In the genomic region with DNA sequence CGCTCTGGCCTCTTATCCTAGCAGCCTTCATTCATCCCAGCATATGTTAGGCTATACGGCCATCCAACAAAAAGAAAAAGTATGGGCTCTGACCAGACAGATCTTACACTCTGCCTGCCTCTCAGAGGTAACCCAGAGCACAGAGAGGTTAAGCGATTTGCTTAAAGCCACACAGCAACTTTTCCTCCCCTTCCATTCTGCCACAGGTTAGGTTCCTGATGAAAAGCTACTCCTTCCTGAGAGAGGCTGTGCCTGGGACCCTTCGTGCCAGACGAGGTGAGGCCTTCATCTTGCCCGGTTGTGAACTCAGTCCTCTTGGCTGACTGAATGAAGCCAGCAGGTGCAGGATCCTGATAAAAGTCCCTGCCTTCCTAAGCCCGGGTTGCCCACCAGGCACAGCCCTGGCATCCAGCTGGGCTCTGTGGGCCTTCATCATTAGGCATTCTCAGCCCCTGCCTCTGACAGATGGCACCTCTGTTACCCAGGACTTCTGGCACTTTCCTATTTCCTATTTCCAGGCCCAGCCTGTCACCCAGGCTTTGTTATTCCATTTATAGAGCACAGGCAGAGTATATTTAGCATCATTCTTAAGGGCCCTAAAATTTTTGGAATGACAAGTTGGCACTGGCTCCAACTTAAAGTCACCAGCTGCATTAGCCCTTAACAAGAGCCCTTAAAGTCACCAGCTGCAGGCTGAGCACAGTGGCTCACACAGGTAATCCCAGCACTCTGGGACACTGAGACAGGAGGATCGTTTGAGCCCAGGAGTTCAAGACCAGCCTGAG, we compare ENCODE assay signal across 22 cellular contexts. TPM values are rescaled to one million over a fixed set of nuclear protein-coding genes. Genes with fewer than 3 reads are reported as not detected.
A peak's percentile ranks its signal among the peaks of the same experiment; 100 is the strongest.
DNase-seq lines count a peak whose midpoint lies in the region; ATAC-seq, FAIRE-seq and TF ChIP-seq lines count a peak whose summit lies in the region.
"Had no signal": no experiment of that assay in that cellular context is flagged by ENCODE, and none has a peak within 500 bp of the region (broad histone marks: within the 10 kb centered on the region; RNA-seq: fewer than 3 reads in every experiment).

No MANE protein-coding gene starts in this region.

- POLR2A ChIA-PET in H1 (lab: Charles Lee; ENCODE audit: partially characterized antibody) (interaction anchor here (0.6 to 1.1 kb wide), 4 partner anchors 17 to 65 kb away, joined by 3 read pairs; partner anchors contain the start of genes CSAD and ZNF740), Caco-2 (lab: Charles Lee) (no interaction called here)

- no peaks in the 10 kb centered on the region for H4K20me1 ChIP-seq in H1 (replicated peaks in 1 of 2; ENCODE audit: control insufficient read depth in 1 of 2, insufficient read depth in 2 of 2, low read length in 2 of 2)

- H2BK20ac ChIP-seq in H1 (ENCODE audit: low read length), result no peak overlapping the region

- H3K4me3 Mint-ChIP-seq in nephron (peak overlapping the region in 1 of 3 experiments; percentile 35), Caco-2 (ENCODE audit: unreplicated experiment) (no peak overlapping the region)
- H3K4me3 Mint-ChIP-seq: activated CD4-positive, alpha-beta memory T cell treated with anti-CD3 and anti-CD28 coated beads for 36 hours; brain; T-helper 1 cell treated with Interleukin-12 subunit alpha and Interleukin-12 subunit beta and Interleukin-4 antibody, amounts not matched to agents 30 μg/mL and 1 μg/mL, for 36 hours had no signal

- H3K27me3 Mint-ChIP-seq in nephron (ENCODE audit: low read depth) (peaks cover 13% of the 10 kb centered on the region), Caco-2 (ENCODE audit: insufficient read depth, unreplicated experiment) (no peaks in the 10 kb centered on the region)
- H3K27me3 Mint-ChIP-seq: activated CD4-positive, alpha-beta memory T cell treated with anti-CD3 and anti-CD28 coated beads for 36 hours had no signal

- H3K36me3 Mint-ChIP-seq in nephron (ENCODE audit: low read depth) (no peaks in the 10 kb centered on the region), Caco-2 (ENCODE audit: insufficient read depth, unreplicated experiment) (peaks cover 6% of the 10 kb centered on the region)
- H3K36me3 Mint-ChIP-seq: activated CD4-positive, alpha-beta memory T cell treated with anti-CD3 and anti-CD28 coated beads for 36 hours; activated naive CD4-positive, alpha-beta T cell treated with anti-CD3 and anti-CD28 coated beads, Interleukin-2, amount 50 U/mL, for 72 hours; brain had no signal

- TF ChIP-seq RAD21 in H1 (IDR thresholded peaks at IDR 0.05 in 1 of 2, conservative IDR thresholded peaks at IDR 0.05 in 1 of 2; ENCODE audit: low read depth in 2 of 2, low read length in 2 of 2), result no peak

- H3K4me1 Mint-ChIP-seq in nephron (peaks cover 11% of the 10 kb centered on the region), Caco-2 (ENCODE audit: low read depth, unreplicated experiment) (peaks cover 6% of the 10 kb centered on the region)

- no peak for FAIRE-seq in H1 (lab: Jason Lieb, UNC)
- FAIRE-seq: frontal cortex, GM12892 had no signal

- H3K4me2 ChIP-seq in H1 (ENCODE audit: insufficient read depth in 1 of 2, low read depth in 2 of 2, low read length in 2 of 2), result no peak overlapping the region

- no peak overlapping the region for H4K5ac ChIP-seq in H1 (ENCODE audit: insufficient read length, low read depth, low read length)

- peak overlapping the region; percentile 55 to 56 (median 56) for H3K27ac Mint-ChIP-seq in nephron
- H3K27ac Mint-ChIP-seq in Caco-2 (ENCODE audit: unreplicated experiment), result no peak overlapping the region
- H3K27ac Mint-ChIP-seq: activated CD4-positive, alpha-beta memory T cell treated with anti-CD3 and anti-CD28 coated beads for 36 hours; activated naive CD4-positive, alpha-beta T cell treated with anti-CD3 and anti-CD28 coated beads, Interleukin-2, amount 50 U/mL, for 72 hours; T-helper 1 cell treated with Interleukin-12 subunit alpha and Interleukin-12 subunit beta and Interleukin-4 antibody, amounts not matched to agents 30 μg/mL and 1 μg/mL, for 36 hours had no signal

- H2BK15ac ChIP-seq in H1 (ENCODE audit: low read length), result no peak overlapping the region

- no peak overlapping the region for H2AK5ac ChIP-seq in H1 (ENCODE audit: low read depth, low read length)

- CTCF ChIA-PET in H1 (lab: Charles Lee; ENCODE audit: partially characterized antibody) (interaction anchor here (0.6 to 4.8 kb wide), 11 partner anchors 13 to 1276 kb away, joined by 3 to 20 read pairs (median 3); partner anchors contain the start of genes IGFBP6 and SOAT2), Caco-2 (lab: Charles Lee) (interaction anchor here (0.6 kb wide), 1 partner anchor 13 kb away, joined by 3 read pairs; no protein-coding TSS in a partner anchor)

- H2BK120ac ChIP-seq in H1 (replicated peaks; ENCODE audit: low read depth, low read length), result no peak overlapping the region

- no peak overlapping the region for H4K8ac ChIP-seq in H1 (ENCODE audit: extremely low read depth, insufficient read depth, low read length)

- H3K4ac ChIP-seq in H1 (replicated peaks; ENCODE audit: insufficient read length, low read depth, low read length), result no peak overlapping the region

- no peaks in the 10 kb centered on the region for H3K79me1 ChIP-seq in H1 (ENCODE audit: low read depth, low read length)

- no peak overlapping the region for H3K18ac ChIP-seq in H1 (ENCODE audit: extremely low read depth, low read length)

- no peak overlapping the region for H3K56ac ChIP-seq in H1 (replicated peaks; ENCODE audit: insufficient read length, low read depth, low read length)

- no peaks in the 10 kb centered on the region for H3K9me3 ChIP-seq in H1 (ENCODE audit: insufficient read depth in 2 of 2, low read depth in 1 of 2, low read length in 1 of 2)
- no peaks in the 10 kb centered on the region for H3K9me3 ChIP-seq in Caco-2
- H3K9me3 ChIP-seq: left lung had no signal

- no peak overlapping the region for H3K27ac ChIP-seq in H1 (ENCODE audit: low read depth, low read length)
- H3K27ac ChIP-seq: left lung, skin epidermis, VCaP had no signal

- no peak overlapping the region for H2BK5ac ChIP-seq in H1 (ENCODE audit: low read depth, low read length)

- H3K23me2 ChIP-seq in H1 (ENCODE audit: low read depth, low read length), result 0 out of 2 replicates have a peak, but pooled peaks cover 3% of the 10 kb centered on the region

- no peak for TF ChIP-seq POLR2A in H1 (IDR thresholded peaks at IDR 0.05; ENCODE audit: control extremely low read depth in 1 of 2, low read depth in 2 of 2, low read length in 2 of 2)

- no peak for ATAC-seq in GM21825 (IDR thresholded peaks at IDR 0.05; ENCODE audit: unreplicated experiment)
- ATAC-seq in HG03460 (IDR thresholded peaks at IDR 0.05; ENCODE audit: unreplicated experiment), result no peak
- ATAC-seq: activated naive CD4-positive, alpha-beta T cell treated with anti-CD3 and anti-CD28 coated beads, Interleukin-2, amount 50 U/mL, for 72 hours; left lung had no signal

- no peak for TF ChIP-seq EP300 in H1 (IDR thresholded peaks at IDR 0.05; ENCODE audit: borderline replicate concordance in 1 of 2, low read depth in 2 of 2, low read length in 2 of 2)

- no peak overlapping the region for H3K14ac ChIP-seq in H1 (ENCODE audit: insufficient read length)

- H3K4me3 ChIP-seq in H7 (ENCODE audit: insufficient read depth, low read depth, low read length), result no peak overlapping the region
- H3K4me3 ChIP-seq in H1 (ENCODE audit: extremely low read depth in 1 of 4, insufficient read depth in 2 of 4, low read depth in 3 of 4, low read length in 4 of 4), result no peak overlapping the region
- no peak overlapping the region for H3K4me3 ChIP-seq in Caco-2 (ENCODE audit: low read depth, low read length)
- H3K4me3 ChIP-seq: left lung, skin epidermis had no signal

- H3K9me3 Mint-ChIP-seq in nephron (no peaks in the 10 kb centered on the region), Caco-2 (ENCODE audit: unreplicated experiment) (no peaks in the 10 kb centered on the region)
- H3K9me3 Mint-ChIP-seq: activated CD4-positive, alpha-beta memory T cell treated with anti-CD3 and anti-CD28 coated beads for 36 hours; activated naive CD4-positive, alpha-beta T cell treated with anti-CD3 and anti-CD28 coated beads, Interleukin-2, amount 50 U/mL, for 72 hours; brain; T-helper 1 cell treated with Interleukin-12 subunit alpha and Interleukin-12 subunit beta and Interleukin-4 antibody, amounts not matched to agents 30 μg/mL and 1 μg/mL, for 36 hours had no signal

- peaks cover 2% of the 10 kb centered on the region for H3K27me3 ChIP-seq in H7 (ENCODE audit: control insufficient read depth, insufficient read depth, low read length)
- no peaks in the 10 kb centered on the region for H3K27me3 ChIP-seq in H1 (replicated peaks in 1 of 4; ENCODE audit: control insufficient read depth in 3 of 4, extremely low read depth in 1 of 4, insufficient read depth in 3 of 4, low read length in 3 of 4)
- no peaks in the 10 kb centered on the region for H3K27me3 ChIP-seq in Caco-2 (replicated peaks; ENCODE audit: control insufficient read depth, insufficient read depth, low read length)
- H3K27me3 ChIP-seq: left lung had no signal

- H3K4me1 ChIP-seq in H1 (replicated peaks in 1 of 4; ENCODE audit: control insufficient read depth in 3 of 4, insufficient read depth in 4 of 4, low read length in 3 of 4) (peaks cover 0 to 3% (median 2%) of the 10 kb centered on the region in 4 experiments; a peak in 3 of 7 replicates), Caco-2 (peaks cover 21% of the 10 kb centered on the region)
- H3K4me1 ChIP-seq: left lung had no signal

- no peak for TF ChIP-seq CTCF in H1 (IDR thresholded peaks at IDR 0.05; ENCODE audit: control extremely low read depth in 1 of 3, insufficient read depth in 1 of 3, low read depth in 1 of 3, low read length in 3 of 3)
- no peak for TF ChIP-seq CTCF in nephron (IDR thresholded peaks at IDR 0.05; ENCODE audit: unreplicated experiment in 3 of 3)
- TF ChIP-seq CTCF in Caco-2 (IDR thresholded peaks at IDR 0.05; ENCODE audit: insufficient read depth in 1 of 2, low read depth in 1 of 2, low read length in 1 of 2, severe bottlenecking in 1 of 2, unreplicated experiment in 1 of 2), result no peak

- H3K36me3 ChIP-seq in H7 (replicated peaks; ENCODE audit: control insufficient read depth, insufficient read depth, low read length), result no peaks in the 10 kb centered on the region
- no peaks in the 10 kb centered on the region for H3K36me3 ChIP-seq in H1 (ENCODE audit: control insufficient read depth in 2 of 4, insufficient read depth in 4 of 4, low read length in 3 of 4)
- H3K36me3 ChIP-seq in Caco-2 (ENCODE audit: control insufficient read depth, insufficient read depth, low read length), result no peaks in the 10 kb centered on the region
- H3K36me3 ChIP-seq: left lung had no signal

- intact Hi-C loops in Caco-2 (cut with micrococcal nuclease; ENCODE audit: unreplicated experiment), result no loop called here

- BruUV-seq in Caco-2 (replicated peaks; lab: Mats Ljungman, UMichigan), result no TSS peak

- no peaks in the 10 kb centered on the region for H3K79me2 ChIP-seq in H1 (ENCODE audit: control insufficient read depth in 1 of 2, insufficient read depth in 2 of 2, low read length in 2 of 2)

- H4K91ac ChIP-seq in H1 (replicated peaks; ENCODE audit: insufficient read length, low read length), result no peak overlapping the region

- H2BK12ac ChIP-seq in H1 (ENCODE audit: low read depth, low read length), result no peak overlapping the region

- H3K23ac ChIP-seq in H1 (ENCODE audit: insufficient read length), result no peak overlapping the region

- no peak overlapping the region for H2AFZ ChIP-seq in H1 (ENCODE audit: low read length)

- DNase-seq in DMS79 treated with DMSO at 0.1 percent for 48 hours (lab: John Stamatoyannopoulos, UW) (peak; percentile 44), H7 (peak; percentile 13), H1 (ENCODE audit: low read depth in 1 of 2, low spot score in 2 of 2) (no peak), NK-92 (lab: John Stamatoyannopoulos, UW; ENCODE audit: unreplicated experiment) (no peak), Caco-2 (no peak)
- DNase-seq: activated CD4-positive, alpha-beta memory T cell treated with anti-CD3 and anti-CD28 coated beads for 36 hours; SHP77; stimulated activated CD4-positive, alpha-beta T cell treated with anti-CD3 and anti-CD28 coated beads, Interleukin-4, amount 100 ng/mL, for 1 hour had no signal

- no peak overlapping the region for H3K9ac ChIP-seq in H1 (replicated peaks in 1 of 4; ENCODE audit: extremely low read depth in 1 of 4, low read depth in 3 of 4, low read length in 3 of 4)

- WGBS in H1 (ENCODE audit: extremely low coverage in 1 of 2, insufficient coverage in 1 of 2, insufficient read length in 1 of 2, insufficient replicate concordance in 2 of 2, low coverage in 1 of 2, low lambda C conversion rate in 2 of 2, missing lambda C conversion rate in 1 of 2), 2 experiments, result 92% methylated on average over 8 of the region's 8 CpGs; no CpG with 5 or more reads in 1 of the 2 experiments

RNA-seq across cellular contexts. Expression of gene SOAT2, which starts 12.8 kb away (rescaled TPM):
- total RNA-seq in H7 (2014; rRNA removed; shearing (Covaris generic)), result not detected in 2 replicates
- total RNA-seq in H1 (2021; fragmentation: NEBNext Ultra II Directional; extraction: Animal tissue kit (Norgen Biotek cat#: 25700)), result not detected in 2 replicates
- 0.08 and 0.13 TPM in 2 replicates for polyA plus RNA-seq in H1 (2011; rRNA removed)
- polyA plus RNA-seq in H1 (2011; cell fraction: cytosol; rRNA removed), result 0.12 TPM
- 0.21 TPM for polyA plus RNA-seq in H1 (2011; cell fraction: nucleus; rRNA removed)
- not detected in 4 replicates for polyA plus RNA-seq in H1 (2012, experiment 1 of 2)
- polyA plus RNA-seq in H1 (2012, experiment 2 of 2), result not detected
- polyA plus RNA-seq in H1 (2013, experiment 1 of 2), result 0.04 TPM
- not detected for polyA plus RNA-seq in H1 (2013, experiment 2 of 2)
- not detected in 2 replicates for polyA minus RNA-seq in H1 (2011; rRNA and poly(A)+ RNA removed)
- not detected for polyA minus RNA-seq in H1 (2011; cell fraction: cytosol; rRNA and poly(A)+ RNA removed)
- polyA minus RNA-seq in H1 (2011; cell fraction: nucleus; rRNA and poly(A)+ RNA removed), result not detected
- 6.5 and 9.7 TPM in 2 replicates for total RNA-seq in Caco-2 (2022)
- total RNA-seq: epithelial cell of proximal tubule, left lung, NCI-H460, osteocyte had no signal

RNA-seq across cellular contexts. Expression of gene IGFBP6, which starts 18.6 kb away (rescaled TPM):
- total RNA-seq in H7 (2014; rRNA removed; shearing (Covaris generic)), result 10.8 and 17.5 TPM in 2 replicates
- total RNA-seq in H1 (2021; fragmentation: NEBNext Ultra II Directional; extraction: Animal tissue kit (Norgen Biotek cat#: 25700)), result 13.7 and 16.4 TPM in 2 replicates
- 14.7 and 25.3 TPM in 2 replicates for polyA plus RNA-seq in H1 (2011; rRNA removed)
- polyA plus RNA-seq in H1 (2011; cell fraction: cytosol; rRNA removed), result 15.4 TPM
- polyA plus RNA-seq in H1 (2011; cell fraction: nucleus; rRNA removed), result 13.2 TPM
- polyA plus RNA-seq in H1 (2012, experiment 1 of 2), result 5.3 to 13.0 TPM (median 10.2 TPM) in 4 replicates
- 22.3 TPM for polyA plus RNA-seq in H1 (2012, experiment 2 of 2)
- 8.4 TPM for polyA plus RNA-seq in H1 (2013, experiment 1 of 2)
- polyA plus RNA-seq in H1 (2013, experiment 2 of 2), result 10.8 TPM
- polyA minus RNA-seq in H1 (2011; rRNA and poly(A)+ RNA removed), result 2.6 and 3.5 TPM in 2 replicates
- polyA minus RNA-seq in H1 (2011; cell fraction: cytosol; rRNA and poly(A)+ RNA removed), result 2.9 TPM
- 2.4 TPM for polyA minus RNA-seq in H1 (2011; cell fraction: nucleus; rRNA and poly(A)+ RNA removed)
- 34.7 and 43.3 TPM in 2 replicates for total RNA-seq in Caco-2 (2022)

RNA-seq across cellular contexts. Expression of gene SPRYD3, which starts 36.9 kb away (rescaled TPM):
- total RNA-seq in H7 (2014; rRNA removed; shearing (Covaris generic)), result 8.3 and 8.7 TPM in 2 replicates
- total RNA-seq in H1 (2021; fragmentation: NEBNext Ultra II Directional; extraction: Animal tissue kit (Norgen Biotek cat#: 25700)), result 6.6 and 6.8 TPM in 2 replicates
- polyA plus RNA-seq in H1 (2011; rRNA removed), result 8.0 and 10.4 TPM in 2 replicates
- 7.4 TPM for polyA plus RNA-seq in H1 (2011; cell fraction: cytosol; rRNA removed)
- polyA plus RNA-seq in H1 (2011; cell fraction: nucleus; rRNA removed), result 10.8 TPM
- polyA plus RNA-seq in H1 (2012, experiment 1 of 2), result 4.9 to 8.7 TPM (median 6.7 TPM) in 4 replicates
- polyA plus RNA-seq in H1 (2012, experiment 2 of 2), result 6.0 TPM
- 3.4 TPM for polyA plus RNA-seq in H1 (2013, experiment 1 of 2)
- polyA plus RNA-seq in H1 (2013, experiment 2 of 2), result 4.0 TPM
- 7.9 and 9.9 TPM in 2 replicates for polyA minus RNA-seq in H1 (2011; rRNA and poly(A)+ RNA removed)
- polyA minus RNA-seq in H1 (2011; cell fraction: cytosol; rRNA and poly(A)+ RNA removed), result 4.6 TPM
- polyA minus RNA-seq in H1 (2011; cell fraction: nucleus; rRNA and poly(A)+ RNA removed), result 7.6 TPM
- 8.2 and 8.8 TPM in 2 replicates for total RNA-seq in Caco-2 (2022)

Comparison
In these comparisons a context has a peak if more than half of its experiments do, and no peak if none do; other contexts are left out.
1. DNase-seq: peak in DMS79 treated with DMSO at 0.1 percent for 48 hours (single experiment) and H7 (single experiment); none in H1 (0 of 2), NK-92 (single experiment) and Caco-2 (0 of 2).